1 cellular context compared by ENCODE assay signal in the genomic region with DNA sequence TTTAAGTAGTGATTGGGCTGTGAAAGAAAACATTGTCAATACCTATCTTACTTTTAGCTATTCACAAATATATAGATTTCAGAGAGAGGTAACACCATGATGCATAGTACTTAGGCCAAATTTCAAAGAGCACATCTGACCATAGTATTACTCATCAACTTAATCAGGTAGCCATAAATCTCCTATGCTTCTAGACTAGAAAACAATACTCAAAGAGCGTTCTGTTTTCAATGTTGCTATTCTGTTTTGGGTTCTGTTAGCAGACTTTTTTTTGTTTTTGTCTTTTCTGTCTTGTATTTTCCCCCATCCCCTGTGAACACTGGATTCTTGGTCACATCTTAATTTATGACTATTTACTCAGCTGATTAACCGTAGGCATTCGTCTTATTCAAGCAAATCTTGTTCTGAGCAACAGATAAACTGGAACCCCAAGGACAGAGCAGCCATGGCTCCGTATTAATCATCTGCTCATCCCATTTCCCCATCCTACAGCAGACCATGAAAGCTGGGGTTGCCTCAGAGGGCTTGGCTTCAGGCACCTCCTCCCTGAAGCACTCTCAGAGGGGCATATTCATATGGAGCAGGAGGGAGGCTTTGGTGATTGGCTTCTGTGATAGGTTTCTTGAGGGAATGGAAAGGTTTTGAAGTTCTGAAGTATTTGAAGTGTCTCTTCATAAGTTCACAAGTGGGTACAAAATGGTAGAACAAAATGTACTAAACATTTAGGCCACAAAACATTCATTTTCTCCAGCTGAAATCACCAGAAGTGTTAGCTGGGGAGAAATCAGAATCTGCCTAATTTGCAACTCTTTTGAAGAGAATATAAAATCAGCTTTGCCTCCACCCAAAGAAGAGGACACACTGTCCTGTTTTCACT.
TF ChIP-seq lines count a peak whose summit lies in the region.

No MANE protein-coding gene starts in this region.

TF ChIP-seq in WTC11, 78 proteins besides CTCF, POLR2A, EP300 and RAD21 (continued from another document):
- TF ChIP-seq, protein P1, sequence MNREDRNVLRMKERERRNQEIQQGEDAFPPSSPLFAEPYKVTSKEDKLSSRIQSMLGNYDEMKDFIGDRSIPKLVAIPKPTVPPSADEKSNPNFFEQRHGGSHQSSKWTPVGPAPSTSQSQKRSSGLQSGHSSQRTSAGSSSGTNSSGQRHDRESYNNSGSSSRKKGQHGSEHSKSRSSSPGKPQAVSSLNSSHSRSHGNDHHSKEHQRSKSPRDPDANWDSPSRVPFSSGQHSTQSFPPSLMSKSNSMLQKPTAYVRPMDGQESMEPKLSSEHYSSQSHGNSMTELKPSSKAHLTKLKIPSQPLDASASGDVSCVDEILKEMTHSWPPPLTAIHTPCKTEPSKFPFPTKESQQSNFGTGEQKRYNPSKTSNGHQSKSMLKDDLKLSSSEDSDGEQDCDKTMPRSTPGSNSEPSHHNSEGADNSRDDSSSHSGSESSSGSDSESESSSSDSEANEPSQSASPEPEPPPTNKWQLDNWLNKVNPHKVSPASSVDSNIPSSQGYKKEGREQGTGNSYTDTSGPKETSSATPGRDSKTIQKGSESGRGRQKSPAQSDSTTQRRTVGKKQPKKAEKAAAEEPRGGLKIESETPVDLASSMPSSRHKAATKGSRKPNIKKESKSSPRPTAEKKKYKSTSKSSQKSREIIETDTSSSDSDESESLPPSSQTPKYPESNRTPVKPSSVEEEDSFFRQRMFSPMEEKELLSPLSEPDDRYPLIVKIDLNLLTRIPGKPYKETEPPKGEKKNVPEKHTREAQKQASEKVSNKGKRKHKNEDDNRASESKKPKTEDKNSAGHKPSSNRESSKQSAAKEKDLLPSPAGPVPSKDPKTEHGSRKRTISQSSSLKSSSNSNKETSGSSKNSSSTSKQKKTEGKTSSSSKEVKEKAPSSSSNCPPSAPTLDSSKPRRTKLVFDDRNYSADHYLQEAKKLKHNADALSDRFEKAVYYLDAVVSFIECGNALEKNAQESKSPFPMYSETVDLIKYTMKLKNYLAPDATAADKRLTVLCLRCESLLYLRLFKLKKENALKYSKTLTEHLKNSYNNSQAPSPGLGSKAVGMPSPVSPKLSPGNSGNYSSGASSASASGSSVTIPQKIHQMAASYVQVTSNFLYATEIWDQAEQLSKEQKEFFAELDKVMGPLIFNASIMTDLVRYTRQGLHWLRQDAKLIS (CRISPR knock-in tag; IDR thresholded peaks at IDR 0.05; ENCODE audit: borderline replicate concordance): no peak
- no peak for TF ChIP-seq NFYB (CRISPR knock-in tag; conservative IDR thresholded peaks at IDR 0.05; ENCODE audit: low read depth)
- TF ChIP-seq MYBL2 (CRISPR knock-in tag; IDR thresholded peaks at IDR 0.05): no peak
